Comparison of ENCODE assay signal across 8 cellular contexts in the genomic region with DNA sequence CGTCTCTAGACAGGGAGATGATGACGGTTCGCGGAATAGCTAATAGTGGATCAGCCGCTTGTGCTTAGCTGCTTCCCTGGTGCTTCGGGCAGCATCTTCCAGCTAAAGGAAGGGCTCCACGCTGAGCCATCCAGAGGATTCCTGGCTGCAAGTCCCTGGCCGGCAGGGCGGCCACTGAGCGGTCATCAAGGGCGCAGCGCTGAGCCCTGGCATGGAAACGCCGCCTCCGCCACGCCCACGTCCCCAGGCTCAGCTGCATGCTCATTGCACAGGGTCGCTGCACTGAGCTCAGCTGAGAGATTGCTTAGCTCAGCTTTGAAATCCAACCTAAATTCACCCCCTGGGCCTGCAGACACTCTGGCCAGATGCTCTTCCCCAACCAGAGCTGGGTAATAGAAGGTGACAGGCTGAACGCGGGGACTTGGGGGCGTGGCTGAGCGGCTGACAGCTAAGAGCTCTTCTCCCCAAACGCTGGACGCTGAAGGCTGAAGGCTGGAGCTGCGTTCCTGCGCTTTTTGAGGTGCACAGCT.
DNase-seq lines count a peak whose midpoint lies in the region; ATAC-seq and TF ChIP-seq lines count a peak whose summit lies in the region.

No MANE protein-coding gene starts in this region.

- peak overlapping the region; percentile 68 for H3K4me2 ChIP-seq in parathyroid adenoma (ENCODE audit: low read length)

- H3K9ac ChIP-seq in adipocyte (ENCODE audit: low read length) (peak overlapping the region; percentile 44), parathyroid adenoma (no peak overlapping the region)

- WGBS in right cardiac atrium: 7% methylated on average over 26 of the region's 26 CpGs

- intact Hi-C loops in right cardiac atrium (cut with DNase I): no loop called here

- H3K4me1 ChIP-seq in adipocyte (ENCODE audit: control insufficient read depth, insufficient read depth, low read length): peaks cover 21% of the 10 kb centered on the region
- no peaks in the 10 kb centered on the region for H3K4me1 ChIP-seq in right cardiac atrium (ENCODE audit: control insufficient read depth, insufficient read depth, low read length)
- H3K4me1 ChIP-seq in parathyroid adenoma: no peaks in the 10 kb centered on the region

- CTCF ChIA-PET in GM10248 (lab: Yijun Ruan, JAX): interaction anchor here (0.9 to 1.3 kb wide), 2 partner anchors 14 to 28 kb away, joined by 3 read pairs; no protein-coding TSS in a partner anchor

- H3K9me3 ChIP-seq in adipocyte (ENCODE audit: control insufficient read depth, low read length) (no peaks in the 10 kb centered on the region), right cardiac atrium (ENCODE audit: control insufficient read depth, low read length) (no peaks in the 10 kb centered on the region), parathyroid adenoma (ENCODE audit: control insufficient read depth, low read length) (no peaks in the 10 kb centered on the region)

- H3K79me2 ChIP-seq in parathyroid adenoma: no peaks in the 10 kb centered on the region

- H3K36me3 ChIP-seq in adipocyte (ENCODE audit: control insufficient read depth, insufficient read depth, low read length, severe bottlenecking): no peaks in the 10 kb centered on the region
- no peaks in the 10 kb centered on the region for H3K36me3 ChIP-seq in parathyroid adenoma (ENCODE audit: control insufficient read depth, insufficient read depth, low read length)

- H3K4me3 ChIP-seq in adipocyte (ENCODE audit: low read length): peak overlapping the region; percentile 81
- H3K4me3 ChIP-seq in right cardiac atrium (ENCODE audit: low read length): peak overlapping the region; percentile 58
- H3K4me3 ChIP-seq in parathyroid adenoma (ENCODE audit: low read depth, low read length): no peak overlapping the region

- H2AFZ ChIP-seq in parathyroid adenoma: peak overlapping the region; percentile 75

- H3K27me3 ChIP-seq in adipocyte (replicated peaks; ENCODE audit: control insufficient read depth, insufficient read depth, low read length) (peaks cover 2% of the 10 kb centered on the region), right cardiac atrium (ENCODE audit: control insufficient read depth, insufficient read depth) (no peaks in the 10 kb centered on the region), parathyroid adenoma (ENCODE audit: control insufficient read depth, insufficient read depth, low read length) (no peaks in the 10 kb centered on the region)

- POLR2A ChIA-PET in GM10248 (lab: Yijun Ruan, JAX): no interaction called here

- H3K27ac ChIP-seq in right cardiac atrium (ENCODE audit: low read length) (no peak overlapping the region), parathyroid adenoma (no peak overlapping the region)

- peak; percentile 96 for ATAC-seq in right cardiac atrium
- no peak for ATAC-seq in HG03460 (IDR thresholded peaks at IDR 0.05; ENCODE audit: unreplicated experiment)

- DNase-seq in GM10248 (ENCODE audit: extremely low spot score) (peak; percentile 8), NCI-H1092 treated with DMSO at 0.1 percent for 48 hours (lab: John Stamatoyannopoulos, UW) (peak; percentile 68), adipocyte (ENCODE audit: low read depth) (peak; percentile 84), right cardiac atrium (peak; percentile 65 to 88 (median 86)), NK-92 (lab: John Stamatoyannopoulos, UW; ENCODE audit: unreplicated experiment) (no peak)
- DNase-seq in activated CD8-positive, alpha-beta memory T cell treated with anti-CD3 and anti-CD28 coated beads for 24 hours: no peak

- TF ChIP-seq CTCF in GM10248 (IDR thresholded peaks at IDR 0.05; ENCODE audit: control extremely low read depth, extremely low read depth, low read depth, missing control alignments) (no peak), parathyroid adenoma (IDR thresholded peaks at IDR 0.05) (no peak)

Comparison
In these comparisons a context has a peak if more than half of its experiments do, and no peak if none do; other contexts are left out.
1. DNase-seq: peak in GM10248 (single experiment), NCI-H1092 treated with DMSO at 0.1 percent for 48 hours (single experiment), adipocyte (single experiment) and right cardiac atrium (3 of 3); none in activated CD8-positive, alpha-beta memory T cell treated with anti-CD3 and anti-CD28 coated beads for 24 hours (single experiment) and NK-92 (single experiment).